ENCODE assay signal across 7 cellular contexts in the genomic region with DNA sequence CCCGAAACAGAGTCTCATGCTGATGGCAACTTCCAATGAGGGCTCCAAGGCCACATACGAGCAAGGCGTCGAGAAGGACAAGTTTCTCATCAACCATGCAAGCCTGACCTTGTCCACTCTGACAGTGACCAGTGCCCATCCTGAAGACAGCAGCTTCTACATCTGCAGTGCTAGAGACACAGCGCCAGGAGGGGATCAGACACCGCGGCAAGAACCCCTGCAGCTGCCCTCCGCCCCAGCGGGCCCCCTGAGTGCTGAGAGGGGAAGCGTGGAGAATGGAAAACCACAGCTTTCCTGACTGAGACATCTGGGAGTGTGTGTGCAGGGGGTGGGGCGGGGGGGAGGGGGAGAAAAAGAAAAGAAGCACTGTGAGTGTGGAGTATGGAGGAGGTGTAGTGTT.
DNase-seq lines count a peak whose midpoint lies in the region; ATAC-seq and TF ChIP-seq lines count a peak whose summit lies in the region.
"Not testable (repeated sequence)": the region's sequence is repeated elsewhere in the genome, so short reads cannot be mapped to it uniquely, and the experiment has no call there.

No MANE protein-coding gene starts in this region.

- intact Hi-C loops in activated CD4-positive, alpha-beta T cell treated with anti-CD3 and anti-CD28 coated beads for 36 hours (cut with DNase I, micrococcal nuclease): loop anchor here in 1 of 2 experiments (5.0 kb wide), 1 partner anchor 170 kb away; no protein-coding TSS in a partner anchor
- intact Hi-C loops in activated naive CD4-positive, alpha-beta T cell treated with anti-CD3 and anti-CD28 coated beads for 36 hours (cut with micrococcal nuclease): loop anchor here (2.0 kb wide), 1 partner anchor 22 kb away; no protein-coding TSS in a partner anchor

- POLR2A ChIA-PET in activated CD4-positive, alpha-beta T cell treated with anti-CD3 and anti-CD28 coated beads for 36 hours (lab: Charles Lee): not testable (repeated sequence)

- not testable (repeated sequence) for DNase-seq in CD4-positive, CD25-positive, alpha-beta regulatory T cell; activated CD4-positive, alpha-beta T cell treated with anti-CD3 and anti-CD28 coated beads for 36 hours; activated CD8-positive, alpha-beta memory T cell treated with anti-CD3 and anti-CD28 coated beads, Interleukin-2, amount 10 ng/mL, durations not matched to agents 7 days and 5 days; activated naive CD4-positive, alpha-beta T cell treated with anti-CD3 and anti-CD28 coated beads for 36 hours; effector memory CD4-positive, alpha-beta T cell; stimulated activated effector memory CD8-positive, alpha-beta T cell treated with anti-CD3 and anti-CD28 coated beads, Interleukin-12 subunit alpha, Interleukin-12 subunit beta, amount 100 ng/mL, for 72 hours (ENCODE audit: low spot score in 2 of 2)

- not testable (repeated sequence) for H4K20me1 ChIP-seq in Loucy (ENCODE audit: insufficient read depth, low read length, poor library complexity, severe bottlenecking)

- not testable (repeated sequence) for H3K27me3 ChIP-seq in CD4-positive, CD25-positive, alpha-beta regulatory T cell (ENCODE audit: control insufficient read depth, insufficient read depth, low read length); Loucy (ENCODE audit: insufficient read depth, low read length, poor library complexity, severe bottlenecking); effector memory CD4-positive, alpha-beta T cell (replicated peaks; ENCODE audit: control insufficient read depth, insufficient read depth, low read length, poor library complexity, severe bottlenecking)

- peak overlapping the region in 1 of 3 donors; percentile 88 for H3K27ac Mint-ChIP-seq in CD4-positive, CD25-positive, alpha-beta regulatory T cell
- H3K27ac Mint-ChIP-seq in activated CD4-positive, alpha-beta T cell treated with anti-CD3 and anti-CD28 coated beads for 36 hours: peak overlapping the region; percentile 90
- peak overlapping the region; percentile 70 for H3K27ac Mint-ChIP-seq in activated CD8-positive, alpha-beta memory T cell treated with anti-CD3 and anti-CD28 coated beads, Interleukin-2, amount 10 ng/mL, durations not matched to agents 7 days and 5 days
- H3K27ac Mint-ChIP-seq in activated naive CD4-positive, alpha-beta T cell treated with anti-CD3 and anti-CD28 coated beads for 36 hours: peak overlapping the region; percentile 85
- H3K27ac Mint-ChIP-seq in stimulated activated effector memory CD8-positive, alpha-beta T cell treated with anti-CD3 and anti-CD28 coated beads, Interleukin-12 subunit alpha, Interleukin-12 subunit beta, amount 100 ng/mL, for 72 hours: not testable (repeated sequence)

- H3K9me2 ChIP-seq in Loucy (replicated peaks; ENCODE audit: low read depth, low read length): not testable (repeated sequence)

- H3K9me3 Mint-ChIP-seq in CD4-positive, CD25-positive, alpha-beta regulatory T cell; activated CD4-positive, alpha-beta T cell treated with anti-CD3 and anti-CD28 coated beads for 36 hours (ENCODE audit: low read depth); activated CD8-positive, alpha-beta memory T cell treated with anti-CD3 and anti-CD28 coated beads, Interleukin-2, amount 10 ng/mL, durations not matched to agents 7 days and 5 days (ENCODE audit: low read depth); activated naive CD4-positive, alpha-beta T cell treated with anti-CD3 and anti-CD28 coated beads for 36 hours; stimulated activated effector memory CD8-positive, alpha-beta T cell treated with anti-CD3 and anti-CD28 coated beads, Interleukin-12 subunit alpha, Interleukin-12 subunit beta, amount 100 ng/mL, for 72 hours: not testable (repeated sequence)

- not testable (repeated sequence) for H3K27ac ChIP-seq in CD4-positive, CD25-positive, alpha-beta regulatory T cell (ENCODE audit: insufficient read depth, low read length, poor library complexity, severe bottlenecking)
- H3K27ac ChIP-seq in effector memory CD4-positive, alpha-beta T cell (ENCODE audit: insufficient read depth, low read length, poor library complexity, severe bottlenecking): peak overlapping the region; percentile 47

- not testable (repeated sequence) for TF ChIP-seq CTCF in Loucy (conservative IDR thresholded peaks at IDR 0.05; ENCODE audit: low read length)

- H3K4me1 Mint-ChIP-seq in CD4-positive, CD25-positive, alpha-beta regulatory T cell: peaks cover 3 to 17% (median 6%) of the 10 kb centered on the region in 4 donors
- not testable (repeated sequence) for H3K4me1 Mint-ChIP-seq in activated CD4-positive, alpha-beta T cell treated with anti-CD3 and anti-CD28 coated beads for 36 hours; activated CD8-positive, alpha-beta memory T cell treated with anti-CD3 and anti-CD28 coated beads, Interleukin-2, amount 10 ng/mL, durations not matched to agents 7 days and 5 days; activated naive CD4-positive, alpha-beta T cell treated with anti-CD3 and anti-CD28 coated beads for 36 hours (ENCODE audit: low read depth); stimulated activated effector memory CD8-positive, alpha-beta T cell treated with anti-CD3 and anti-CD28 coated beads, Interleukin-12 subunit alpha, Interleukin-12 subunit beta, amount 100 ng/mL, for 72 hours

- peak overlapping the region; percentile 48 for H3K4me3 ChIP-seq in CD4-positive, CD25-positive, alpha-beta regulatory T cell (ENCODE audit: low read depth, low read length)
- peak overlapping the region; percentile 95 for H3K4me3 ChIP-seq in Loucy (ENCODE audit: low read length, poor library complexity, severe bottlenecking)
- H3K4me3 ChIP-seq in effector memory CD4-positive, alpha-beta T cell (ENCODE audit: insufficient read depth, low read depth, low read length, poor library complexity, severe bottlenecking): peak overlapping the region; percentile 7

- H3K9me3 ChIP-seq in CD4-positive, CD25-positive, alpha-beta regulatory T cell (ENCODE audit: control insufficient read depth in 2 of 2, low read length in 2 of 2); Loucy (ENCODE audit: insufficient read depth, low read depth, low read length); effector memory CD4-positive, alpha-beta T cell (ENCODE audit: control insufficient read depth, low read length): not testable (repeated sequence)

- H3K4me3 Mint-ChIP-seq in CD4-positive, CD25-positive, alpha-beta regulatory T cell: peak overlapping the region in 3 of 4 donors; percentile 89 to 91 (median 91)
- H3K4me3 Mint-ChIP-seq in activated CD4-positive, alpha-beta T cell treated with anti-CD3 and anti-CD28 coated beads for 36 hours: peak overlapping the region; percentile 73
- peak overlapping the region; percentile 61 for H3K4me3 Mint-ChIP-seq in activated CD8-positive, alpha-beta memory T cell treated with anti-CD3 and anti-CD28 coated beads, Interleukin-2, amount 10 ng/mL, durations not matched to agents 7 days and 5 days
- H3K4me3 Mint-ChIP-seq in activated naive CD4-positive, alpha-beta T cell treated with anti-CD3 and anti-CD28 coated beads for 36 hours: peak overlapping the region; percentile 77
- H3K4me3 Mint-ChIP-seq in stimulated activated effector memory CD8-positive, alpha-beta T cell treated with anti-CD3 and anti-CD28 coated beads, Interleukin-12 subunit alpha, Interleukin-12 subunit beta, amount 100 ng/mL, for 72 hours: peak overlapping the region; percentile 56

- peaks cover 32% of the 10 kb centered on the region for H3K79me2 ChIP-seq in Loucy (ENCODE audit: insufficient read depth, low read length)

- not testable (repeated sequence) for H3K4me1 ChIP-seq in CD4-positive, CD25-positive, alpha-beta regulatory T cell (ENCODE audit: control insufficient read depth, insufficient read depth, low read length, poor library complexity, severe bottlenecking); effector memory CD4-positive, alpha-beta T cell (ENCODE audit: control insufficient read depth, insufficient read depth, low read length, poor library complexity, severe bottlenecking)
- H3K4me1 ChIP-seq in Loucy (ENCODE audit: insufficient read depth, low read length, poor library complexity, severe bottlenecking): peaks cover 23% of the 10 kb centered on the region

- H3K36me3 Mint-ChIP-seq in CD4-positive, CD25-positive, alpha-beta regulatory T cell; activated CD4-positive, alpha-beta T cell treated with anti-CD3 and anti-CD28 coated beads for 36 hours (ENCODE audit: low read depth); activated CD8-positive, alpha-beta memory T cell treated with anti-CD3 and anti-CD28 coated beads, Interleukin-2, amount 10 ng/mL, durations not matched to agents 7 days and 5 days; activated naive CD4-positive, alpha-beta T cell treated with anti-CD3 and anti-CD28 coated beads for 36 hours (ENCODE audit: low read depth); stimulated activated effector memory CD8-positive, alpha-beta T cell treated with anti-CD3 and anti-CD28 coated beads, Interleukin-12 subunit alpha, Interleukin-12 subunit beta, amount 100 ng/mL, for 72 hours: not testable (repeated sequence)

- not testable (repeated sequence) for H3F3A ChIP-seq in Loucy (ENCODE audit: low read depth)

- H3K9ac ChIP-seq in Loucy (ENCODE audit: low read depth, low read length, poor library complexity, severe bottlenecking): peak overlapping the region; percentile 99

- not testable (repeated sequence) for H2AFZ ChIP-seq in Loucy (ENCODE audit: low read length)

- not testable (repeated sequence) for H3K27me3 Mint-ChIP-seq in CD4-positive, CD25-positive, alpha-beta regulatory T cell; activated CD4-positive, alpha-beta T cell treated with anti-CD3 and anti-CD28 coated beads for 36 hours; activated CD8-positive, alpha-beta memory T cell treated with anti-CD3 and anti-CD28 coated beads, Interleukin-2, amount 10 ng/mL, durations not matched to agents 7 days and 5 days; activated naive CD4-positive, alpha-beta T cell treated with anti-CD3 and anti-CD28 coated beads for 36 hours (ENCODE audit: low read depth)

- not testable (repeated sequence) for H3K36me3 ChIP-seq in CD4-positive, CD25-positive, alpha-beta regulatory T cell (ENCODE audit: control insufficient read depth, insufficient read depth, low read length); Loucy (ENCODE audit: insufficient read depth, low read length); effector memory CD4-positive, alpha-beta T cell (ENCODE audit: control insufficient read depth, insufficient read depth, low read length)

- not testable (repeated sequence) for ATAC-seq in CD4-positive, CD25-positive, alpha-beta regulatory T cell (ENCODE audit: low read depth in 2 of 2); activated CD4-positive, alpha-beta T cell treated with anti-CD3 and anti-CD28 coated beads for 36 hours; activated CD8-positive, alpha-beta memory T cell treated with anti-CD3 and anti-CD28 coated beads, Interleukin-2, amount 10 ng/mL, durations not matched to agents 7 days and 5 days; stimulated activated effector memory CD8-positive, alpha-beta T cell treated with anti-CD3 and anti-CD28 coated beads, Interleukin-12 subunit alpha, Interleukin-12 subunit beta, amount 100 ng/mL, for 72 hours

- H3K4me2 ChIP-seq in Loucy (ENCODE audit: low read depth, low read length, poor library complexity, severe bottlenecking): peak overlapping the region; percentile 75

- CTCF ChIA-PET in activated CD4-positive, alpha-beta T cell treated with anti-CD3 and anti-CD28 coated beads for 36 hours (lab: Charles Lee): interaction anchor here (1.0 to 3.0 kb wide), 2 partner anchors 156 to 192 kb away, joined by 3 to 12 read pairs; no protein-coding TSS in a partner anchor
- CTCF ChIA-PET in activated CD8-positive, alpha-beta memory T cell treated with anti-CD3 and anti-CD28 coated beads, Interleukin-2, amount 10 ng/mL, durations not matched to agents 7 days and 5 days (lab: Charles Lee): interaction anchor here (1.5 to 1.8 kb wide), 2 partner anchors 10 to 156 kb away, joined by 5 to 7 read pairs; no protein-coding TSS in a partner anchor
- CTCF ChIA-PET in activated naive CD4-positive, alpha-beta T cell treated with anti-CD3 and anti-CD28 coated beads for 36 hours (lab: Charles Lee): interaction anchor here (1.0 to 1.4 kb wide), 4 partner anchors 15 to 183 kb away, joined by 3 to 5 read pairs (median 3); no protein-coding TSS in a partner anchor

Comparison
In these comparisons a context has a peak if more than half of its experiments do, and no peak if none do; other contexts are left out.
1. H3K4me3 ChIP-seq: peak in every context shown above with its lines; median percentile 95 in Loucy; 48 in CD4-positive, CD25-positive, alpha-beta regulatory T cell; 7 in effector memory CD4-positive, alpha-beta T cell.